ENCODE assay signal across 7 cellular contexts in genomic region chr5:175910072-175910471, GRCh38. TPM values are rescaled to one million over a fixed set of nuclear protein-coding genes. Genes with fewer than 3 reads are reported as not detected.
DNase-seq lines count a peak whose midpoint lies in the region; ATAC-seq and TF ChIP-seq lines count a peak whose summit lies in the region.
"Not testable (repeated sequence)": the region's sequence is repeated elsewhere in the genome, so short reads cannot be mapped to it uniquely, and the experiment has no call there.
"Had no signal": no experiment of that assay in that cellular context is flagged by ENCODE, and none has a peak within 500 bp of the region (broad histone marks: within the 10 kb centered on the region; RNA-seq: fewer than 3 reads in every experiment).

No MANE protein-coding gene starts in this region.

- H3K36me3 Mint-ChIP-seq in activated CD8-positive, alpha-beta memory T cell treated with anti-CD3 and anti-CD28 coated beads, Interleukin-2, amount 10 ng/mL, durations not matched to agents 7 days and 5 days; nephron (ENCODE audit: low read depth); stimulated activated effector memory CD8-positive, alpha-beta T cell treated with anti-CD3 and anti-CD28 coated beads, Interleukin-12 subunit alpha, Interleukin-12 subunit beta, amount 100 ng/mL, for 72 hours: not testable (repeated sequence)

- ATAC-seq in activated CD8-positive, alpha-beta memory T cell treated with anti-CD3 and anti-CD28 coated beads, Interleukin-2, amount 10 ng/mL, durations not matched to agents 7 days and 5 days; stimulated activated effector memory CD8-positive, alpha-beta T cell treated with anti-CD3 and anti-CD28 coated beads, Interleukin-12 subunit alpha, Interleukin-12 subunit beta, amount 100 ng/mL, for 72 hours: not testable (repeated sequence)

- 82% methylated on average over 8 of the region's 12 CpGs for WGBS in esophagus muscularis mucosa

- not testable (repeated sequence) for H3K27me3 Mint-ChIP-seq in activated CD8-positive, alpha-beta memory T cell treated with anti-CD3 and anti-CD28 coated beads, Interleukin-2, amount 10 ng/mL, durations not matched to agents 7 days and 5 days; nephron (ENCODE audit: low read depth)

- H3K27ac Mint-ChIP-seq in activated CD8-positive, alpha-beta memory T cell treated with anti-CD3 and anti-CD28 coated beads, Interleukin-2, amount 10 ng/mL, durations not matched to agents 7 days and 5 days: not testable (repeated sequence)
- H3K27ac Mint-ChIP-seq in nephron: peak overlapping the region in 1 of 3 experiments; percentile 85
- H3K27ac Mint-ChIP-seq in stimulated activated effector memory CD8-positive, alpha-beta T cell treated with anti-CD3 and anti-CD28 coated beads, Interleukin-12 subunit alpha, Interleukin-12 subunit beta, amount 100 ng/mL, for 72 hours: peak overlapping the region; percentile 52

- not testable (repeated sequence) for H3K4me3 Mint-ChIP-seq in activated CD8-positive, alpha-beta memory T cell treated with anti-CD3 and anti-CD28 coated beads, Interleukin-2, amount 10 ng/mL, durations not matched to agents 7 days and 5 days; stimulated activated effector memory CD8-positive, alpha-beta T cell treated with anti-CD3 and anti-CD28 coated beads, Interleukin-12 subunit alpha, Interleukin-12 subunit beta, amount 100 ng/mL, for 72 hours
- peak overlapping the region in 2 of 3 experiments; percentile 20 to 42 for H3K4me3 Mint-ChIP-seq in nephron

- not testable (repeated sequence) for TF ChIP-seq POLR2A in esophagus muscularis mucosa (IDR thresholded peaks at IDR 0.05; ENCODE audit: low read depth)

- TF ChIP-seq CTCF in esophagus muscularis mucosa (IDR thresholded peaks at IDR 0.05); nephron (IDR thresholded peaks at IDR 0.05; ENCODE audit: unreplicated experiment in 3 of 3): not testable (repeated sequence)

- H3K4me3 ChIP-seq in H7 (ENCODE audit: insufficient read depth, low read depth, low read length); esophagus muscularis mucosa: not testable (repeated sequence)

- not testable (repeated sequence) for H3K27me3 ChIP-seq in H7 (ENCODE audit: control insufficient read depth, insufficient read depth, low read length); esophagus muscularis mucosa

- DNase-seq in H7 (peak; percentile 52), esophagus muscularis mucosa (ENCODE audit: extremely low spot score) (peak; percentile 89), left kidney (ENCODE audit: low read depth, low spot score) (peak; percentile 62)
- DNase-seq in activated CD8-positive, alpha-beta memory T cell treated with anti-CD3 and anti-CD28 coated beads, Interleukin-2, amount 10 ng/mL, durations not matched to agents 7 days and 5 days: peak; percentile 14
- not testable (repeated sequence) for DNase-seq in stimulated activated effector memory CD8-positive, alpha-beta T cell treated with anti-CD3 and anti-CD28 coated beads, Interleukin-12 subunit alpha, Interleukin-12 subunit beta, amount 100 ng/mL, for 72 hours (ENCODE audit: low spot score in 2 of 2)

- H3K4me1 ChIP-seq in esophagus muscularis mucosa: not testable (repeated sequence)

- TF ChIP-seq EP300 in esophagus muscularis mucosa (IDR thresholded peaks at IDR 0.05): not testable (repeated sequence)

- H3K4me1 Mint-ChIP-seq in activated CD8-positive, alpha-beta memory T cell treated with anti-CD3 and anti-CD28 coated beads, Interleukin-2, amount 10 ng/mL, durations not matched to agents 7 days and 5 days: not testable (repeated sequence)
- peaks cover 12% of the 10 kb centered on the region for H3K4me1 Mint-ChIP-seq in nephron
- H3K4me1 Mint-ChIP-seq in stimulated activated effector memory CD8-positive, alpha-beta T cell treated with anti-CD3 and anti-CD28 coated beads, Interleukin-12 subunit alpha, Interleukin-12 subunit beta, amount 100 ng/mL, for 72 hours: peaks cover 10% of the 10 kb centered on the region

- intact Hi-C loops in esophagus muscularis mucosa (cut with DNase I): not testable (repeated sequence)

- not testable (repeated sequence) for H3K9me3 Mint-ChIP-seq in activated CD8-positive, alpha-beta memory T cell treated with anti-CD3 and anti-CD28 coated beads, Interleukin-2, amount 10 ng/mL, durations not matched to agents 7 days and 5 days (ENCODE audit: low read depth); nephron; stimulated activated effector memory CD8-positive, alpha-beta T cell treated with anti-CD3 and anti-CD28 coated beads, Interleukin-12 subunit alpha, Interleukin-12 subunit beta, amount 100 ng/mL, for 72 hours

- H3K27ac ChIP-seq in esophagus muscularis mucosa (replicated peaks in 1 of 4): not testable (repeated sequence)

- CTCF ChIA-PET in activated CD8-positive, alpha-beta memory T cell treated with anti-CD3 and anti-CD28 coated beads, Interleukin-2, amount 10 ng/mL, durations not matched to agents 7 days and 5 days (lab: Charles Lee): not testable (repeated sequence)

- H3K9me3 ChIP-seq in esophagus muscularis mucosa: not testable (repeated sequence)

- H3K36me3 ChIP-seq in H7 (replicated peaks; ENCODE audit: control insufficient read depth, insufficient read depth, low read length); esophagus muscularis mucosa: not testable (repeated sequence)

RNA-seq across cellular contexts. Expression of gene CPLX2, which starts 38.7 kb away (rescaled TPM):
- total RNA-seq in H7 (2014; rRNA removed; shearing (Covaris generic)): 0.59 and 1.2 TPM in 2 replicates
- not detected for total RNA-seq in activated CD8-positive, alpha-beta memory T cell treated with anti-CD3 and anti-CD28 coated beads, Interleukin-2, amount 10 ng/mL, durations not matched to agents 7 days and 5 days
- 1 to 10 TPM; 1.9 to 7.5 (median 5.4) TPM for total RNA-seq in esophagus muscularis mucosa
- total RNA-seq: CD8-positive, alpha-beta T cell had no signal

RNA-seq across cellular contexts. Expression of gene THOC3, which starts 58.0 kb away (rescaled TPM):
- 147 and 165 TPM in 2 replicates for total RNA-seq in H7 (2014; rRNA removed; shearing (Covaris generic))
- total RNA-seq in activated CD8-positive, alpha-beta memory T cell treated with anti-CD3 and anti-CD28 coated beads, Interleukin-2, amount 10 ng/mL, durations not matched to agents 7 days and 5 days: 10 to 100 TPM; 61.0 to 69.4 TPM
- total RNA-seq in esophagus muscularis mucosa: 10 to 100 TPM; 14.4 to 26.8 (median 23.8) TPM
